In genomic region chr2:24075915-24076848, GRCh38 we compare ENCODE assay signal across 8 cellular contexts. TPM values are rescaled to one million over a fixed set of nuclear protein-coding genes. Genes with fewer than 3 reads are reported as not detected.
A peak's percentile ranks its signal among the peaks of the same experiment; 100 is the strongest.
DNase-seq lines count a peak whose midpoint lies in the region; ATAC-seq and TF ChIP-seq lines count a peak whose summit lies in the region.

SF3B6 (minus strand) TSS chr2:24076326; CDS start chr2:24076229, 97 bp downstream.

- POLR2A ChIA-PET in GM10248 (lab: Yijun Ruan, JAX), result interaction anchor here (0.6 to 2.1 kb wide), 6 partner anchors 11 to 150 kb away, joined by 3 to 12 read pairs (median 4); partner anchors contain the start of genes ATAD2B, UBXN2A and WDCP

- peak within 1 kb of the TSS; percentile 100 for H3K4me3 Mint-ChIP-seq in activated naive CD8-positive, alpha-beta T cell

- TF ChIP-seq CTCF in GM10248 (IDR thresholded peaks at IDR 0.05; ENCODE audit: control extremely low read depth, extremely low read depth, low read depth, missing control alignments), result no peak

- peak within 1 kb of the TSS; percentile 89 for H3K27ac ChIP-seq in temporal lobe (ENCODE audit: low read depth, low read length)

- no peaks in the 10 kb centered on the region for H3K9me3 Mint-ChIP-seq in activated naive CD8-positive, alpha-beta T cell (ENCODE audit: low read depth)

- CTCF ChIA-PET in GM10248 (lab: Yijun Ruan, JAX), result interaction anchor here (1.0 to 2.0 kb wide), 6 partner anchors 8 to 251 kb away, joined by 4 to 18 read pairs (median 12); partner anchors contain the start of genes ATAD2B and TP53I3

- peaks cover 32% of the 10 kb centered on the region for H3K4me1 Mint-ChIP-seq in activated naive CD8-positive, alpha-beta T cell (ENCODE audit: low read depth)

- DNase-seq in GM10248 (ENCODE audit: extremely low spot score), result peak; percentile 95
- DNase-seq in NCI-H1105 (lab: John Stamatoyannopoulos, UW), result peak; percentile 99
- peak; percentile 98 for DNase-seq in SKM-1 treated with dmso at 0.1 percent for 144 hours (lab: John Stamatoyannopoulos, UW; ENCODE audit: unreplicated experiment)
- DNase-seq in glomerular endothelial cell (ENCODE audit: extremely low read depth, low read depth, low spot score), result peak; percentile 94
- DNase-seq in occipital lobe (lab: John Stamatoyannopoulos, UW), result peak; percentile 98

- peak; percentile 86 for ATAC-seq in HG02623 (IDR thresholded peaks at IDR 0.05; ENCODE audit: unreplicated experiment)

- H3K27ac Mint-ChIP-seq in activated naive CD8-positive, alpha-beta T cell, result peak within 1 kb of the TSS; percentile 98

- H3K36me3 Mint-ChIP-seq in activated naive CD8-positive, alpha-beta T cell, result peaks cover 4% of the 10 kb centered on the region

- no peaks in the 10 kb centered on the region for H3K27me3 Mint-ChIP-seq in activated naive CD8-positive, alpha-beta T cell

RNA-seq across cellular contexts. Expression of gene SF3B6, which starts in this region (rescaled TPM):
- 163 and 169 TPM in 2 replicates for total RNA-seq in glomerular endothelial cell
- 124 TPM for total RNA-seq in occipital lobe
- total RNA-seq in temporal lobe, result 84.1 TPM

Comparison
In these comparisons a context has a peak if more than half of its experiments do, and no peak if none do; other contexts are left out.
1. Peak in every context shown above with its lines: DNase-seq, ATAC-seq and H3K27ac ChIP-seq.